Comparison of ENCODE assay signal across 1 cellular context in genomic region chr3:108441528-108441927, GRCh38.
A peak's percentile ranks its signal among the peaks of the same experiment; 100 is the strongest.
TF ChIP-seq lines count a peak whose summit lies in the region.

No MANE protein-coding gene starts in this region.

TF ChIP-seq in HepG2, 621 proteins besides CTCF, POLR2A, EP300 and RAD21 (continued from another document):
- TF ChIP-seq MAFK (conservative IDR thresholded peaks at IDR 0.05 in 1 of 2, IDR thresholded peaks at IDR 0.05 in 1 of 2; ENCODE audit: low read length in 2 of 2) (peak in 1 of 2 experiments; percentile 57; a peak in 2 of 4 replicates), PITX1 (CRISPR knock-in tag; IDR thresholded peaks at IDR 0.05) (no peak), DR1 (CRISPR knock-in tag; IDR thresholded peaks at IDR 0.05) (no peak), BHLHE40 (IDR thresholded peaks at IDR 0.05; ENCODE audit: low read length) (no peak), ZGPAT (CRISPR knock-in tag; IDR thresholded peaks at IDR 0.05) (no peak), KLF13 (CRISPR knock-in tag; IDR thresholded peaks at IDR 0.05) (no peak), RNF2 (conservative IDR thresholded peaks at IDR 0.05; ENCODE audit: low read depth) (no peak), TFDP2 (CRISPR knock-in tag; IDR thresholded peaks at IDR 0.05) (no peak), MIER3 (CRISPR knock-in tag; IDR thresholded peaks at IDR 0.05; ENCODE audit: borderline replicate concordance) (no peak)
